In the genomic region with DNA sequence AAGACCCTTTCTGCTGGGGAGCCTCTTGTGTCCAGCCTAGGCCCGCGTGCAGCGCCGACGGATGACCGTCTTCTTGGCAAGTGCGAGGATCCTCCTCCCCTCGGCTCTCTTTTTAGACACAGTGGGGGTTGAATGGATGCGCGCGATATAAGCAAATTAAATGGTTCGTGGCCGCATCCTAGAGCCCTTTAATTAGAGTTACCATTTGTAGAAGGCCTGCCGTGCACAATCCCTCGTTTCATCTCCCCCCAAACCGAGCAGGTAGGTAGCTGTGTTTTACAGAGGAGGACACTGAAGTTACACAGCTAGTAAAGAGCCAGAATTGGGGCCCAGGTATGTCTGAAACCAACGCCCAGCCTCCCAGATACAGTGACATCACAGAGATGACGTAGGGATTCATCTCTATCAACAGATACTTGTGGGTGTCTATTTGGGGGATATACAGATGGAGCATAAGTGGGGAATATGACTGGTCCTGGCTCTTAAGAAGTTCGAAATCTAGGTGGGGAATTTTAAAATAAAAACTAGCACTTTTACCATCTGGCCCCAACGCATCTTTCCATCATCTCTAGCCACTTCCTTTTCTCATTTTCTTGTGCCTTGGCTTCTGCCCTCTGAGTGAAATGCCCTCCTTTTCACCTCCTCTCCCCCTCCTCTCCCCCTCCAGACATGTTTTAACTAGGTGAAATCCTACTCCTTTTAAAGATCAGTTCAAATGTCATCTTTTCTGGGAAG, we compare ENCODE assay signal across 7 cellular contexts. TPM values are rescaled to one million over a fixed set of nuclear protein-coding genes. Genes with fewer than 3 reads are reported as not detected.
A peak's percentile ranks its signal among the peaks of the same experiment; 100 is the strongest.
DNase-seq lines count a peak whose midpoint lies in the region; ATAC-seq and TF ChIP-seq lines count a peak whose summit lies in the region.

No MANE protein-coding gene starts in this region.

- peak; percentile 49 for ATAC-seq in GM18511 (IDR thresholded peaks at IDR 0.05; ENCODE audit: unreplicated experiment)
- peak; percentile 28 for ATAC-seq in HG02642 (IDR thresholded peaks at IDR 0.05; ENCODE audit: poor library complexity, unreplicated experiment)
- ATAC-seq in gastroesophageal sphincter, result peak; percentile 9

- H3K4me3 ChIP-seq in gastroesophageal sphincter, result peak overlapping the region; percentile 76 to 89

- no peak for TF ChIP-seq POLR2A in gastroesophageal sphincter (IDR thresholded peaks at IDR 0.05)

- peak overlapping the region; percentile 86 to 98 (median 97) for H3K27ac ChIP-seq in gastroesophageal sphincter

- H3K36me3 ChIP-seq in gastroesophageal sphincter, result peaks cover 0 to 20% of the 10 kb centered on the region in 2 donors

- H3K27me3 ChIP-seq in gastroesophageal sphincter, result no peaks in the 10 kb centered on the region

- peaks cover 44% of the 10 kb centered on the region for H3K4me1 Mint-ChIP-seq in activated T-cell treated with anti-CD3 and anti-CD28 coated beads, Interleukin-2, amount 50 U/mL, for 24 hours (ENCODE audit: low read depth)

- peak overlapping the region; percentile 95 for H3K27ac Mint-ChIP-seq in activated T-cell treated with anti-CD3 and anti-CD28 coated beads, Interleukin-2, amount 50 U/mL, for 24 hours

- TF ChIP-seq CTCF in gastroesophageal sphincter (IDR thresholded peaks at IDR 0.05), result no peak

- no peak for TF ChIP-seq EP300 in gastroesophageal sphincter (IDR thresholded peaks at IDR 0.05)

- H3K4me3 Mint-ChIP-seq in activated T-cell treated with anti-CD3 and anti-CD28 coated beads, Interleukin-2, amount 50 U/mL, for 24 hours, result peak overlapping the region; percentile 89

- peaks cover 28% of the 10 kb centered on the region for H3K36me3 Mint-ChIP-seq in activated T-cell treated with anti-CD3 and anti-CD28 coated beads, Interleukin-2, amount 50 U/mL, for 24 hours (ENCODE audit: low read depth)

- DNase-seq in NCI-H2227 treated with DMSO at 0.1 percent for 48 hours (lab: John Stamatoyannopoulos, UW) (peak; percentile 84), pons (ENCODE audit: low spot score) (peak; percentile 62), HT-29 (ENCODE audit: low spot score) (no peak)
- DNase-seq in activated T-cell treated with anti-CD3 and anti-CD28 coated beads, Interleukin-2, amount 50 U/mL, for 24 hours, result peak; percentile 66

- no peaks in the 10 kb centered on the region for H3K9me3 ChIP-seq in gastroesophageal sphincter

- no peaks in the 10 kb centered on the region for H3K27me3 Mint-ChIP-seq in activated T-cell treated with anti-CD3 and anti-CD28 coated beads, Interleukin-2, amount 50 U/mL, for 24 hours

- no peaks in the 10 kb centered on the region for H3K9me3 Mint-ChIP-seq in activated T-cell treated with anti-CD3 and anti-CD28 coated beads, Interleukin-2, amount 50 U/mL, for 24 hours

- WGBS in gastroesophageal sphincter (ENCODE audit: low coverage in 1 of 2), 2 donors, result 8 to 13% methylated on average over 4 to 7 of the region's 20 CpGs

- H3K4me1 ChIP-seq in gastroesophageal sphincter, result peaks cover 3 to 26% (median 6%) of the 10 kb centered on the region in 3 donors

RNA-seq across cellular contexts. Expression of gene TCP11L1, which starts 0.9 kb away (rescaled TPM):
- total RNA-seq in gastroesophageal sphincter, result 10 to 100 TPM; 33.5 to 73.6 (median 55.4) TPM
- total RNA-seq in HT-29 (2014; rRNA removed; shearing (Covaris generic)), result 5.2 and 6.6 TPM in 2 replicates

RNA-seq across cellular contexts. Expression of gene DEPDC7, which starts 24.6 kb away (rescaled TPM):
- total RNA-seq in gastroesophageal sphincter, result 1 to 10 TPM in 3 of 4 donors, under 1 TPM in 1; 0.27 to 4.2 (median 1.9) TPM
- total RNA-seq in HT-29 (2014; rRNA removed; shearing (Covaris generic)), result 3.3 and 4.8 TPM in 2 replicates
